Comparison of ENCODE assay signal across 1 cellular context in the genomic region with DNA sequence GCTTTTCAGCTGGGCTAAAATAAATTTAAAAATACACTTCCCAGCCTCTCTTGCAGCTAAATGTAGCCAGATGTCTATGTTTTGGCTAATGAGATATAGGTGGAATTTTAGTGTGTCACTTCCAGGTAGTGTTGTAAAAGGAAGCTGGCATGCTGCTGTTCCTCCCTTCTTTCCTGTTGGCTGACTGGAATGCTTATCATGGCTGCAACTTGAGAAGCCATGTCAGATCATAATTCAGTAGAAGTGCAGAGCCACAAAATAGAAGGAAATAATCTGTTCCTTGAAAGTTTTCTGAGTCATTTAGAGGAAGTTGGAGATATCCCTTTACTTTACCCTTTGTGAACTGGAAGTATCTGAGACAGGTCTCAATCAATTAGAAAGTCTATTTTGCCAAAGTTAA.
TF ChIP-seq lines count a peak whose summit lies in the region.

No MANE protein-coding gene starts in this region.

TF ChIP-seq in IMR-90, 13 proteins besides CTCF, POLR2A, EP300 and RAD21:
- TF ChIP-seq ELK1 (IDR thresholded peaks at IDR 0.05; ENCODE audit: borderline replicate concordance, low read depth, low read length) = no peak
- TF ChIP-seq MXI1 (IDR thresholded peaks at IDR 0.05; ENCODE audit: borderline replicate concordance, low read depth, low read length) = no peak
- TF ChIP-seq CEBPB (IDR thresholded peaks at IDR 0.05; ENCODE audit: low read depth, low read length) = no peak
- no peak for TF ChIP-seq RFX5 (IDR thresholded peaks at IDR 0.05; ENCODE audit: low read depth, low read length)
- TF ChIP-seq, protein P1, sequence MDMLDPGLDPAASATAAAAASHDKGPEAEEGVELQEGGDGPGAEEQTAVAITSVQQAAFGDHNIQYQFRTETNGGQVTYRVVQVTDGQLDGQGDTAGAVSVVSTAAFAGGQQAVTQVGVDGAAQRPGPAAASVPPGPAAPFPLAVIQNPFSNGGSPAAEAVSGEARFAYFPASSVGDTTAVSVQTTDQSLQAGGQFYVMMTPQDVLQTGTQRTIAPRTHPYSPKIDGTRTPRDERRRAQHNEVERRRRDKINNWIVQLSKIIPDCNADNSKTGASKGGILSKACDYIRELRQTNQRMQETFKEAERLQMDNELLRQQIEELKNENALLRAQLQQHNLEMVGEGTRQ (IDR thresholded peaks at IDR 0.05; ENCODE audit: low read depth, low read length) = no peak
- no peak for TF ChIP-seq NFE2L2 (IDR thresholded peaks at IDR 0.05; ENCODE audit: low read depth, low read length)
- TF ChIP-seq MAFK (IDR thresholded peaks at IDR 0.05; ENCODE audit: low read depth, low read length) = no peak
- TF ChIP-seq SMC3 (IDR thresholded peaks at IDR 0.05; ENCODE audit: low read depth, low read length) = no peak
- TF ChIP-seq CHD1 (IDR thresholded peaks at IDR 0.05; ENCODE audit: low read depth, low read length) = no peak
- no peak for TF ChIP-seq MAZ (IDR thresholded peaks at IDR 0.05; ENCODE audit: borderline replicate concordance, low read depth, low read length)
- TF ChIP-seq FOS (IDR thresholded peaks at IDR 0.05; ENCODE audit: low read depth, low read length) = no peak
- TF ChIP-seq RCOR1 (IDR thresholded peaks at IDR 0.05; ENCODE audit: insufficient replicate concordance, low read length) = no peak
- TF ChIP-seq BHLHE40 (IDR thresholded peaks at IDR 0.05; ENCODE audit: low read depth, low read length) = no peak
TF ChIP-seq in IMR-90: peak in this region for 0.
